In genomic region chr3:42025388-42026138, GRCh38 we compare ENCODE assay signal across 1 cellular context.
TF ChIP-seq lines count a peak whose summit lies in the region.

No MANE protein-coding gene starts in this region.

TF ChIP-seq in K562, 482 proteins besides CTCF, POLR2A, EP300 and RAD21 (continued from another document and continues in another):
- TF ChIP-seq MIER1 (IDR thresholded peaks at IDR 0.05; ENCODE audit: low read depth) (0 out of 2 replicates have a peak, but pooled peaks have one; percentile 33), SMARCE1 (IDR thresholded peaks at IDR 0.05) (peak; percentile 75), HDAC1 (IDR thresholded peaks at IDR 0.05) (peak; percentile 65 to 66; a peak in 2 of 4 replicates), MYC (IDR thresholded peaks at IDR 0.05; ENCODE audit: low read depth, low read length) (0 out of 2 replicates have a peak, but pooled peaks have one; percentile 30), MYC (CRISPR knock-in tag; IDR thresholded peaks at IDR 0.05; ENCODE audit: borderline replicate concordance, low read depth) (no peak), DNMT1 (IDR thresholded peaks at IDR 0.05) (0 out of 2 replicates have a peak, but pooled peaks have one; percentile 78), OTX1 (CRISPR knock-in tag; IDR thresholded peaks at IDR 0.05) (peak; percentile 88), MXI1 (IDR thresholded peaks at IDR 0.05; ENCODE audit: low read depth, low read length) (no peak), GTF2E2 (tag; IDR thresholded peaks at IDR 0.05) (peak; percentile 50; the same call in 1 of the 2 replicates), CBX3 (IDR thresholded peaks at IDR 0.05; ENCODE audit: borderline replicate concordance in 1 of 2, low read length in 2 of 2) (no peak), STAT5B (CRISPR knock-in tag; IDR thresholded peaks at IDR 0.05) (no peak), UBTF (IDR thresholded peaks at IDR 0.05; ENCODE audit: borderline replicate concordance in 1 of 2, low read depth in 2 of 2, low read length in 2 of 2) (no peak), POLR2B (IDR thresholded peaks at IDR 0.05; ENCODE audit: low read depth, partially characterized antibody) (peak; percentile 35), NR3C1 (CRISPR knock-in tag; IDR thresholded peaks at IDR 0.05) (no peak), L3MBTL2 (IDR thresholded peaks at IDR 0.05) (no peak), ZNF740 (CRISPR knock-in tag; IDR thresholded peaks at IDR 0.05) (no peak), ZNF740 (tag; IDR thresholded peaks at IDR 0.05) (no peak; a peak in 1 of 4 replicates), MTA1 (IDR thresholded peaks at IDR 0.05; ENCODE audit: borderline replicate concordance) (peak; percentile 82), NFRKB (IDR thresholded peaks at IDR 0.05; ENCODE audit: low read depth) (peak; percentile 58; the same call in 1 of the 2 replicates), ZNF507 (tag; conservative IDR thresholded peaks at IDR 0.05) (no peak), NCOR1 (IDR thresholded peaks at IDR 0.05) (peak; percentile 11; the same call in 1 of the 2 replicates), BACH1 (tag; IDR thresholded peaks at IDR 0.05) (no peak), ZNF699 (CRISPR knock-in tag; IDR thresholded peaks at IDR 0.05; ENCODE audit: insufficient replicate concordance) (no peak), FOXJ3 (CRISPR knock-in tag; IDR thresholded peaks at IDR 0.05) (no peak), TEAD4 (IDR thresholded peaks at IDR 0.05; ENCODE audit: low read length) (peak; percentile 30; the same call in 1 of the 2 replicates), TEAD4 (CRISPR knock-in tag; IDR thresholded peaks at IDR 0.05; ENCODE audit: borderline replicate concordance) (no peak), KLF1 (tag; IDR thresholded peaks at IDR 0.05) (no peak), ASH1L (IDR thresholded peaks at IDR 0.05; ENCODE audit: borderline replicate concordance, low read depth, partially characterized antibody) (peak; percentile 38), ZNF140 (CRISPR knock-in tag; IDR thresholded peaks at IDR 0.05) (no peak), EGR1 (conservative IDR thresholded peaks at IDR 0.05) (peak; percentile 93), SUPT5H (IDR thresholded peaks at IDR 0.05) (no peak), SNIP1 (IDR thresholded peaks at IDR 0.05; ENCODE audit: low read depth) (peak; percentile 51; the same call in 1 of the 2 replicates), CEBPB (tag; IDR thresholded peaks at IDR 0.05) (no peak), CBFB (CRISPR knock-in tag; IDR thresholded peaks at IDR 0.05) (no peak), KAT7 (CRISPR knock-in tag; IDR thresholded peaks at IDR 0.05; ENCODE audit: borderline replicate concordance) (no peak), SIN3A (IDR thresholded peaks at IDR 0.05; ENCODE audit: borderline replicate concordance in 2 of 2, control insufficient read depth in 1 of 2, low read depth in 2 of 2, low read length in 2 of 2) (peak in 1 of 2 experiments; percentile 79; a peak in 1 of 4 replicates), ZNF318 (IDR thresholded peaks at IDR 0.05; ENCODE audit: borderline replicate concordance in 1 of 2, low read depth in 1 of 2) (peak in 1 of 2 experiments; percentile 32; a peak in 2 of 4 replicates)
- TF ChIP-seq, protein P1, sequence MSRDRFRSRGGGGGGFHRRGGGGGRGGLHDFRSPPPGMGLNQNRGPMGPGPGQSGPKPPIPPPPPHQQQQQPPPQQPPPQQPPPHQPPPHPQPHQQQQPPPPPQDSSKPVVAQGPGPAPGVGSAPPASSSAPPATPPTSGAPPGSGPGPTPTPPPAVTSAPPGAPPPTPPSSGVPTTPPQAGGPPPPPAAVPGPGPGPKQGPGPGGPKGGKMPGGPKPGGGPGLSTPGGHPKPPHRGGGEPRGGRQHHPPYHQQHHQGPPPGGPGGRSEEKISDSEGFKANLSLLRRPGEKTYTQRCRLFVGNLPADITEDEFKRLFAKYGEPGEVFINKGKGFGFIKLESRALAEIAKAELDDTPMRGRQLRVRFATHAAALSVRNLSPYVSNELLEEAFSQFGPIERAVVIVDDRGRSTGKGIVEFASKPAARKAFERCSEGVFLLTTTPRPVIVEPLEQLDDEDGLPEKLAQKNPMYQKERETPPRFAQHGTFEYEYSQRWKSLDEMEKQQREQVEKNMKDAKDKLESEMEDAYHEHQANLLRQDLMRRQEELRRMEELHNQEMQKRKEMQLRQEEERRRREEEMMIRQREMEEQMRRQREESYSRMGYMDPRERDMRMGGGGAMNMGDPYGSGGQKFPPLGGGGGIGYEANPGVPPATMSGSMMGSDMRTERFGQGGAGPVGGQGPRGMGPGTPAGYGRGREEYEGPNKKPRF (IDR thresholded peaks at IDR 0.05; ENCODE audit: low read depth, low read length), result no peak
- TF ChIP-seq, protein P2, sequence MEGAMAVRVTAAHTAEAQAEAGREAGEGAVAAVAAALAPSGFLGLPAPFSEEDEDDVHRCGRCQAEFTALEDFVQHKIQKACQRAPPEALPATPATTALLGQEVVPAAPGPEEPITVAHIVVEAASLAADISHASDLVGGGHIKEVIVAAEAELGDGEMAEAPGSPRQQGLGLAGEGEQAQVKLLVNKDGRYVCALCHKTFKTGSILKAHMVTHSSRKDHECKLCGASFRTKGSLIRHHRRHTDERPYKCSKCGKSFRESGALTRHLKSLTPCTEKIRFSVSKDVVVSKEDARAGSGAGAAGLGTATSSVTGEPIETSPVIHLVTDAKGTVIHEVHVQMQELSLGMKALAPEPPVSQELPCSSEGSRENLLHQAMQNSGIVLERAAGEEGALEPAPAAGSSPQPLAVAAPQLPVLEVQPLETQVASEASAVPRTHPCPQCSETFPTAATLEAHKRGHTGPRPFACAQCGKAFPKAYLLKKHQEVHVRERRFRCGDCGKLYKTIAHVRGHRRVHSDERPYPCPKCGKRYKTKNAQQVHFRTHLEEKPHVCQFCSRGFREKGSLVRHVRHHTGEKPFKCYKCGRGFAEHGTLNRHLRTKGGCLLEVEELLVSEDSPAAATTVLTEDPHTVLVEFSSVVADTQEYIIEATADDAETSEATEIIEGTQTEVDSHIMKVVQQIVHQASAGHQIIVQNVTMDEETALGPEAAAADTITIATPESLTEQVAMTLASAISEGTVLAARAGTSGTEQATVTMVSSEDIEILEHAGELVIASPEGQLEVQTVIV (CRISPR knock-in tag; IDR thresholded peaks at IDR 0.05; ENCODE audit: borderline replicate concordance), result no peak
- TF ChIP-seq, protein P3, sequence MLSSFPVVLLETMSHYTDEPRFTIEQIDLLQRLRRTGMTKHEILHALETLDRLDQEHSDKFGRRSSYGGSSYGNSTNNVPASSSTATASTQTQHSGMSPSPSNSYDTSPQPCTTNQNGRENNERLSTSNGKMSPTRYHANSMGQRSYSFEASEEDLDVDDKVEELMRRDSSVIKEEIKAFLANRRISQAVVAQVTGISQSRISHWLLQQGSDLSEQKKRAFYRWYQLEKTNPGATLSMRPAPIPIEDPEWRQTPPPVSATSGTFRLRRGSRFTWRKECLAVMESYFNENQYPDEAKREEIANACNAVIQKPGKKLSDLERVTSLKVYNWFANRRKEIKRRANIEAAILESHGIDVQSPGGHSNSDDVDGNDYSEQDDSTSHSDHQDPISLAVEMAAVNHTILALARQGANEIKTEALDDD (IDR thresholded peaks at IDR 0.05), result no peak
- TF ChIP-seq, protein P4, sequence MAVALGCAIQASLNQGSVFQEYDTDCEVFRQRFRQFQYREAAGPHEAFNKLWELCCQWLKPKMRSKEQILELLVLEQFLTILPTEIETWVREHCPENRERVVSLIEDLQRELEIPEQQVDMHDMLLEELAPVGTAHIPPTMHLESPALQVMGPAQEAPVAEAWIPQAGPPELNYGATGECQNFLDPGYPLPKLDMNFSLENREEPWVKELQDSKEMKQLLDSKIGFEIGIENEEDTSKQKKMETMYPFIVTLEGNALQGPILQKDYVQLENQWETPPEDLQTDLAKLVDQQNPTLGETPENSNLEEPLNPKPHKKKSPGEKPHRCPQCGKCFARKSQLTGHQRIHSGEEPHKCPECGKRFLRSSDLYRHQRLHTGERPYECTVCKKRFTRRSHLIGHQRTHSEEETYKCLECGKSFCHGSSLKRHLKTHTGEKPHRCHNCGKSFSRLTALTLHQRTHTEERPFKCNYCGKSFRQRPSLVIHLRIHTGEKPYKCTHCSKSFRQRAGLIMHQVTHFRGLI (CRISPR knock-in tag; IDR thresholded peaks at IDR 0.05), result no peak
- TF ChIP-seq, protein P5, sequence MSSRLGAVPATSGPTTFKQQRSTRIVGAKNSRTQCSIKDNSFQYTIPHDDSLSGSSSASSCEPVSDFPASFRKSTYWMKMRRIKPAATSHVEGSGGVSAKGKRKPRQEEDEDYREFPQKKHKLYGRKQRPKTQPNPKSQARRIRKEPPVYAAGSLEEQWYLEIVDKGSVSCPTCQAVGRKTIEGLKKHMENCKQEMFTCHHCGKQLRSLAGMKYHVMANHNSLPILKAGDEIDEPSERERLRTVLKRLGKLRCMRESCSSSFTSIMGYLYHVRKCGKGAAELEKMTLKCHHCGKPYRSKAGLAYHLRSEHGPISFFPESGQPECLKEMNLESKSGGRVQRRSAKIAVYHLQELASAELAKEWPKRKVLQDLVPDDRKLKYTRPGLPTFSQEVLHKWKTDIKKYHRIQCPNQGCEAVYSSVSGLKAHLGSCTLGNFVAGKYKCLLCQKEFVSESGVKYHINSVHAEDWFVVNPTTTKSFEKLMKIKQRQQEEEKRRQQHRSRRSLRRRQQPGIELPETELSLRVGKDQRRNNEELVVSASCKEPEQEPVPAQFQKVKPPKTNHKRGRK (tag; IDR thresholded peaks at IDR 0.05), result peak; percentile 97
